Comparison of ENCODE assay signal across 22 cellular contexts in the genomic region with DNA sequence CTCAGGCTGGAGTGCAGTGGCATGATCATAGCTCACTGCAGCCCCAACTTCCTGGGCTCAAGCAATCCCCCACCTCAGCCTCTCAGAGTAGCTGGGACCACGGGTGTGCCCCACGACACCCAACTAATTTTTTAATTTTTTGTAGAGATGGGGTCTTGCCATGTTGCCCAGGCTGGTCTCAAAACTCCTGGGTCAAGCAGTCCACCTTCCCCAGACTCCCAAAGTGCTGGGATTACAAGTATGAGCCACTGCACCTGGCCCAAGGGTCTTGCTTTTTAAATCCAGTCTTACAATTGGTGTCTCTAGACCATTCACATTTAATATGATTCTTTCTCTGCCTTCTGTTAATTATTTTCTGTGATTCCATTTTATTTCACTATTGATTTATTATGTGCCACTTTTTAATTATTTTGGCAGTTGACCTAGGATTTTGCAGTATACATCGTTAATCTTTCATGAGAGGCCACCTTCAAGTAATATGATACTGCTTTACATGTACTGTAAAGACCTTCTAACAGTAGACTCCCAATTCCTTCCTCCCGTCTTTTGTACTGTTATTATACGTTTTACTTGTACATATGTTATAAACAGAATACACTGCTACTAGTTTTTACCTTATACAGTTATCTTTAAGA.
"Had no signal": no experiment of that assay in that cellular context is flagged by ENCODE, and none has a peak within 500 bp of the region (broad histone marks: within the 10 kb centered on the region; RNA-seq: fewer than 3 reads in every experiment).

No MANE protein-coding gene starts in this region.

- H3K4me3 Mint-ChIP-seq: activated B cell treated with CpG ODN at 0.5 μM for 24 hours; activated CD4-positive, alpha-beta memory T cell treated with anti-CD3 and anti-CD28 coated beads, Interleukin-2, amount 10 ng/mL, durations not matched to agents 7 days and 5 days; activated naive CD4-positive, alpha-beta T cell treated with anti-CD3 and anti-CD28 coated beads, Interleukin-2, amount 50 U/mL, for 24 hours; activated T-cell treated with anti-CD3 and anti-CD28 coated beads, Interleukin-2, amount 50 U/mL, for 72 hours; brain; T-helper 17 cell had no signal

- H3K27me3 ChIP-seq: Peyer's patch had no signal

- H3K27ac ChIP-seq: Peyer's patch, RWPE1 had no signal

- H3K9me3 ChIP-seq: Peyer's patch had no signal

- H3K4me3 ChIP-seq: Peyer's patch had no signal

- DNase-seq: activated B cell treated with CpG ODN at 0.5 μM for 24 hours; activated CD4-positive, alpha-beta memory T cell treated with anti-CD3 and anti-CD28 coated beads, Interleukin-2, amount 10 ng/mL, durations not matched to agents 7 days and 5 days; activated CD4-positive, alpha-beta T cell treated with anti-CD3 and anti-CD28 coated beads, Interleukin-2, amount 50 U/mL, for 1 hour; activated naive CD4-positive, alpha-beta T cell; activated T-cell treated with anti-CD3 and anti-CD28 coated beads for 4 hours; activated T-cell treated with anti-CD3 and anti-CD28 coated beads, Interleukin-2, amount 50 U/mL, for 72 hours; amygdala; IMR-90; Kasumi-1; KBM-7; NCI-H1436; NCI-H1694 treated with DMSO at 0.1 percent for 48 hours; NCI-H226; NCI-H526; NCI-H82; Peyer's patch; SIG-M5; T-helper 17 cell; T-helper 9 cell had no signal

- H3K4me1 Mint-ChIP-seq: activated B cell treated with CpG ODN at 0.5 μM for 24 hours; activated CD4-positive, alpha-beta memory T cell treated with anti-CD3 and anti-CD28 coated beads, Interleukin-2, amount 10 ng/mL, durations not matched to agents 7 days and 5 days had no signal

- H3K27ac Mint-ChIP-seq: activated B cell treated with CpG ODN at 0.5 μM for 24 hours; activated CD4-positive, alpha-beta memory T cell treated with anti-CD3 and anti-CD28 coated beads, Interleukin-2, amount 10 ng/mL, durations not matched to agents 7 days and 5 days; activated naive CD4-positive, alpha-beta T cell treated with anti-CD3 and anti-CD28 coated beads, Interleukin-2, amount 50 U/mL, for 24 hours; activated T-cell treated with anti-CD3 and anti-CD28 coated beads, Interleukin-2, amount 50 U/mL, for 72 hours had no signal

- H3K4me1 ChIP-seq: Peyer's patch had no signal

- H3K27me3 Mint-ChIP-seq: activated B cell treated with CpG ODN at 0.5 μM for 24 hours; activated CD4-positive, alpha-beta memory T cell treated with anti-CD3 and anti-CD28 coated beads, Interleukin-2, amount 10 ng/mL, durations not matched to agents 7 days and 5 days; activated naive CD4-positive, alpha-beta T cell treated with anti-CD3 and anti-CD28 coated beads, Interleukin-2, amount 50 U/mL, for 24 hours; brain; T-helper 17 cell had no signal

- H3K9me3 Mint-ChIP-seq: activated B cell treated with CpG ODN at 0.5 μM for 24 hours; activated CD4-positive, alpha-beta memory T cell treated with anti-CD3 and anti-CD28 coated beads, Interleukin-2, amount 10 ng/mL, durations not matched to agents 7 days and 5 days; activated naive CD4-positive, alpha-beta T cell treated with anti-CD3 and anti-CD28 coated beads, Interleukin-2, amount 50 U/mL, for 24 hours; activated T-cell treated with anti-CD3 and anti-CD28 coated beads, Interleukin-2, amount 50 U/mL, for 72 hours; brain had no signal

- ATAC-seq: activated T-cell treated with anti-CD3 and anti-CD28 coated beads, Interleukin-2, amount 50 U/mL, for 72 hours; T-helper 17 cell had no signal
